ENCODE assay signal across 9 cellular contexts in the genomic region with DNA sequence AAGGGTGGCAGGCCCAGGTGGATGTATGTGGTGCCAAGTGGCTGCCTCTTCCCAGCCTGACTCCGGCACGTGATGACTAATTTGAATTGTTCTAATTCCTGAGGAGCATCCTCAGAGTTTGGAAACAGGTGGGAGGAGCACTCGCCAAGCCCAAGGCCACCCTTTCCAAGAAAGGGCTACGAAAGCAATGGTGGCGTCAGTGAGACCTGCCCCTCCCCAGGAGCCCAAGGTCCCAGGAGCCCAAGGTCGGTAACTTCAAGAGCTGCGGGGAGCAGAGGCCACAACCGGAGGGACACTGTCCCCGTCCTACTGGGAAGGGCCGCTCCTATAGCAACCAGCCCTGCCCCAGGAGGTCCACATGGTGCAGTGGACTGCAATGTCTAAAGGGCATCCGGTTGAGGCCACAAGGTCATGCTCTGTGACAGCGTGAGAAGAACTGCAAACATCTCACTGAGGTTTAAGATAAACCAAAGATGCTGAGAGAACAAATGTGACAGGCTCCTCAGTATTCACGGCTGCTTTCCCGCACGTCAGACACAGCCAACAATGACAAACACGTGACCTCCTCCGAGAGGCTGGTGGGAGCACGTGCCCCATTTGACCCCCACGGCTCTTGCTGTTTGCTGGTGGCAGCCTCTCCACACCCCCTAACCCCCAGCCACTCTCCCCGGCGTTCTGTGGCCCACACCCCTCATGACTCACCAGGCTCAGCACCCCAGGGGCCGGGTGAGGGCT.
A peak's percentile ranks its signal among the peaks of the same experiment; 100 is the strongest.
DNase-seq lines count a peak whose midpoint lies in the region; ATAC-seq, FAIRE-seq and TF ChIP-seq lines count a peak whose summit lies in the region.
"Had no signal": no experiment of that assay in that cellular context is flagged by ENCODE, and none has a peak within 500 bp of the region (broad histone marks: within the 10 kb centered on the region; RNA-seq: fewer than 3 reads in every experiment).

No MANE protein-coding gene starts in this region.

- FAIRE-seq in A549 (lab: Jason Lieb, UNC) (no peak), RCC 7860 (lab: Jason Lieb, UNC) (no peak)

- H3K4me2 ChIP-seq in A549: peak overlapping the region; percentile 54

- H3K36me3 ChIP-seq in naive thymus-derived CD4-positive, alpha-beta T cell (ENCODE audit: control insufficient read depth in 2 of 3, insufficient read depth in 3 of 3, low read length in 3 of 3): no peaks in the 10 kb centered on the region
- H3K36me3 ChIP-seq: left lung had no signal

- CTCF ChIA-PET in A549 (lab: Yijun Ruan, JAX): interaction anchor here (1.7 to 2.1 kb wide), 3 partner anchors 18 to 79 kb away, joined by 3 to 8 read pairs (median 6); no protein-coding TSS in a partner anchor
- CTCF ChIA-PET in naive thymus-derived CD4-positive, alpha-beta T cell (lab: Charles Lee): no interaction called here

- H3K27ac Mint-ChIP-seq in naive thymus-derived CD4-positive, alpha-beta T cell: peak overlapping the region in 1 of 9 donors; percentile 30

- peak in 1 of 2 experiments; percentile 35; a peak in 1 of 5 replicates for TF ChIP-seq EP300 in A549 (IDR thresholded peaks at IDR 0.05)

- 27% methylated on average over 20 of the region's 22 CpGs for WGBS in A549 (ENCODE audit: missing lambda C conversion rate)

- peak overlapping the region; percentile 75 to 89 for H3K27ac ChIP-seq in A549
- H3K27ac ChIP-seq in naive thymus-derived CD4-positive, alpha-beta T cell (ENCODE audit: low read depth, low read length): no peak overlapping the region
- H3K27ac ChIP-seq: left lung had no signal

- no peak for TF ChIP-seq RAD21 in A549 (conservative IDR thresholded peaks at IDR 0.05 in 1 of 2, IDR thresholded peaks at IDR 0.05 in 1 of 2)

- H3K4me1 Mint-ChIP-seq in naive thymus-derived CD4-positive, alpha-beta T cell: peaks cover 24 to 43% (median 33%) of the 10 kb centered on the region in 7 donors

- no peak overlapping the region for H3K4me3 ChIP-seq in A549
- no peak overlapping the region for H3K4me3 ChIP-seq in naive thymus-derived CD4-positive, alpha-beta T cell (ENCODE audit: low read length)
- H3K4me3 ChIP-seq: left lung had no signal

- H3K9me3 Mint-ChIP-seq in naive thymus-derived CD4-positive, alpha-beta T cell: no peaks in the 10 kb centered on the region

- H3K9me3 ChIP-seq in A549: no peaks in the 10 kb centered on the region
- H3K9me3 ChIP-seq in naive thymus-derived CD4-positive, alpha-beta T cell (ENCODE audit: control insufficient read depth in 2 of 3, low read length in 3 of 3): no peaks in the 10 kb centered on the region
- H3K9me3 ChIP-seq: left lung had no signal

- H3K4me3 Mint-ChIP-seq in naive thymus-derived CD4-positive, alpha-beta T cell: no peak overlapping the region

- POLR2A ChIA-PET in A549 (lab: Yijun Ruan, JAX): no interaction called here
- POLR2A ChIA-PET in naive thymus-derived CD4-positive, alpha-beta T cell (lab: Charles Lee): no interaction called here

- no peaks in the 10 kb centered on the region for H3K36me3 Mint-ChIP-seq in naive thymus-derived CD4-positive, alpha-beta T cell

- no peak for TF ChIP-seq CTCF in A549 (IDR thresholded peaks at IDR 0.05)

- peaks cover 94% of the 10 kb centered on the region for H3K4me1 ChIP-seq in A549
- peaks cover 13 to 17% of the 10 kb centered on the region in 2 donors for H3K4me1 ChIP-seq in naive thymus-derived CD4-positive, alpha-beta T cell (ENCODE audit: control insufficient read depth in 2 of 2, insufficient read depth in 2 of 2, low read length in 2 of 2)

- intact Hi-C loops in naive thymus-derived CD4-positive, alpha-beta T cell (cut with micrococcal nuclease): loop anchor here (2.0 kb wide), 2 partner anchors 77 to 79 kb away; a partner anchor contains a TSS

- peak; percentile 26 to 41 for ATAC-seq in A549
- peak; percentile 37 for ATAC-seq in naive thymus-derived CD4-positive, alpha-beta T cell
- no peak for ATAC-seq in GM21515 (IDR thresholded peaks at IDR 0.05; ENCODE audit: unreplicated experiment)
- ATAC-seq in GM21619 (IDR thresholded peaks at IDR 0.05; ENCODE audit: unreplicated experiment): no peak
- ATAC-seq: left lung had no signal

- peak in 1 of 2 experiments; percentile 61 for DNase-seq in A549 (ENCODE audit: low read depth in 1 of 2, low spot score in 1 of 2)
- DNase-seq in RCC 7860 (ENCODE audit: low spot score): peak; percentile 12
- DNase-seq in epidermal melanocyte (ENCODE audit: insufficient read length, low spot score): peak; percentile 53
- no peak for DNase-seq in naive thymus-derived CD4-positive, alpha-beta T cell
- DNase-seq in ecto neural progenitor cell (ENCODE audit: low spot score): no peak
- no peak for DNase-seq in NCI-H526 treated with DMSO at 0.1 percent for 48 hours (lab: John Stamatoyannopoulos, UW)

- H3K27me3 Mint-ChIP-seq in naive thymus-derived CD4-positive, alpha-beta T cell: no peaks in the 10 kb centered on the region

- H3K27me3 ChIP-seq in naive thymus-derived CD4-positive, alpha-beta T cell (ENCODE audit: control insufficient read depth in 2 of 2, insufficient read depth in 2 of 2, low read length in 2 of 2): no peaks in the 10 kb centered on the region
- H3K27me3 ChIP-seq: left lung had no signal

- no peak for TF ChIP-seq POLR2A in A549 (IDR thresholded peaks at IDR 0.05; ENCODE audit: low read length)

TF ChIP-seq in A549, 52 proteins besides CTCF, POLR2A, EP300 and RAD21:
- TF ChIP-seq ZFP36 (IDR thresholded peaks at IDR 0.05; ENCODE audit: borderline replicate concordance, partially characterized antibody): no peak
- TF ChIP-seq, protein P1, sequence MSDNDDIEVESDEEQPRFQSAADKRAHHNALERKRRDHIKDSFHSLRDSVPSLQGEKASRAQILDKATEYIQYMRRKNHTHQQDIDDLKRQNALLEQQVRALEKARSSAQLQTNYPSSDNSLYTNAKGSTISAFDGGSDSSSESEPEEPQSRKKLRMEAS (IDR thresholded peaks at IDR 0.05): peak; percentile 85
- TF ChIP-seq BHLHE40 (IDR thresholded peaks at IDR 0.05; ENCODE audit: low read depth, low read length): 0 out of 2 replicates have a peak, but pooled peaks have one; percentile 7
- peak; percentile 75; the same call in 1 of the 2 replicates for TF ChIP-seq NPAS2 (CRISPR knock-in tag; IDR thresholded peaks at IDR 0.05; ENCODE audit: borderline replicate concordance)
- TF ChIP-seq, protein P2, sequence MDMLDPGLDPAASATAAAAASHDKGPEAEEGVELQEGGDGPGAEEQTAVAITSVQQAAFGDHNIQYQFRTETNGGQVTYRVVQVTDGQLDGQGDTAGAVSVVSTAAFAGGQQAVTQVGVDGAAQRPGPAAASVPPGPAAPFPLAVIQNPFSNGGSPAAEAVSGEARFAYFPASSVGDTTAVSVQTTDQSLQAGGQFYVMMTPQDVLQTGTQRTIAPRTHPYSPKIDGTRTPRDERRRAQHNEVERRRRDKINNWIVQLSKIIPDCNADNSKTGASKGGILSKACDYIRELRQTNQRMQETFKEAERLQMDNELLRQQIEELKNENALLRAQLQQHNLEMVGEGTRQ (IDR thresholded peaks at IDR 0.05): peak; percentile 93
- TF ChIP-seq NR3C1 (IDR thresholded peaks at IDR 0.05): no peak
- no peak for TF ChIP-seq TP53 (CRISPR knock-in tag; IDR thresholded peaks at IDR 0.05)
- no peak for TF ChIP-seq EHMT2 (IDR thresholded peaks at IDR 0.05; ENCODE audit: low read depth)
- no peak for TF ChIP-seq FOSL2 (IDR thresholded peaks at IDR 0.05)
- TF ChIP-seq FOSL2 (CRISPR knock-in tag; IDR thresholded peaks at IDR 0.05): peak; percentile 50; the same call in 1 of the 2 replicates
- TF ChIP-seq MYC (IDR thresholded peaks at IDR 0.05; ENCODE audit: borderline replicate concordance, low read length): no peak
- TF ChIP-seq ESRRA (IDR thresholded peaks at IDR 0.05; ENCODE audit: borderline replicate concordance, low read length): peak; percentile 61; the same call in 1 of the 2 replicates
- TF ChIP-seq MAFK (IDR thresholded peaks at IDR 0.05; ENCODE audit: partially characterized antibody): no peak
- TF ChIP-seq, protein P3, sequence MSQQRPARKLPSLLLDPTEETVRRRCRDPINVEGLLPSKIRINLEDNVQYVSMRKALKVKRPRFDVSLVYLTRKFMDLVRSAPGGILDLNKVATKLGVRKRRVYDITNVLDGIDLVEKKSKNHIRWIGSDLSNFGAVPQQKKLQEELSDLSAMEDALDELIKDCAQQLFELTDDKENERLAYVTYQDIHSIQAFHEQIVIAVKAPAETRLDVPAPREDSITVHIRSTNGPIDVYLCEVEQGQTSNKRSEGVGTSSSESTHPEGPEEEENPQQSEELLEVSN (IDR thresholded peaks at IDR 0.05; ENCODE audit: borderline replicate concordance, low read depth): 0 out of 2 replicates have a peak, but pooled peaks have one; percentile 47
- TF ChIP-seq KDM1A (IDR thresholded peaks at IDR 0.05; ENCODE audit: low read depth): no peak
- no peak for TF ChIP-seq CHD4 (IDR thresholded peaks at IDR 0.05; ENCODE audit: borderline replicate concordance)
- TF ChIP-seq HOXB5 (CRISPR knock-in tag; IDR thresholded peaks at IDR 0.05): 0 out of 2 replicates have a peak, but pooled peaks have one; percentile 22
- no peak for TF ChIP-seq CBX2 (IDR thresholded peaks at IDR 0.05; ENCODE audit: borderline replicate concordance, low read depth)
- no peak for TF ChIP-seq HOXA7 (CRISPR knock-in tag; IDR thresholded peaks at IDR 0.05)
- TF ChIP-seq CBX8 (IDR thresholded peaks at IDR 0.05): no peak
- 0 out of 2 replicates have a peak, but pooled peaks have one; percentile 10 for TF ChIP-seq JUNB (IDR thresholded peaks at IDR 0.05)
- no peak for TF ChIP-seq GATA3 (IDR thresholded peaks at IDR 0.05; ENCODE audit: borderline replicate concordance)
- TF ChIP-seq HEYL (CRISPR knock-in tag; IDR thresholded peaks at IDR 0.05): no peak
- TF ChIP-seq, protein P4, sequence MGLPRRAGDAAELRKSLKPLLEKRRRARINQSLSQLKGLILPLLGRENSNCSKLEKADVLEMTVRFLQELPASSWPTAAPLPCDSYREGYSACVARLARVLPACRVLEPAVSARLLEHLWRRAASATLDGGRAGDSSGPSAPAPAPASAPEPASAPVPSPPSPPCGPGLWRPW (IDR thresholded peaks at IDR 0.05): no peak

Comparison
In these comparisons a context has a peak if more than half of its experiments do, and no peak if none do; other contexts are left out.
1. ATAC-seq: peak in A549 (2 of 2) and naive thymus-derived CD4-positive, alpha-beta T cell (single experiment); none in GM21515 (single experiment) and GM21619 (single experiment).
2. DNase-seq: peak in RCC 7860 (single experiment) and epidermal melanocyte (single experiment); none in naive thymus-derived CD4-positive, alpha-beta T cell (0 of 9), ecto neural progenitor cell (single experiment) and NCI-H526 treated with DMSO at 0.1 percent for 48 hours (single experiment).